In the genomic region with DNA sequence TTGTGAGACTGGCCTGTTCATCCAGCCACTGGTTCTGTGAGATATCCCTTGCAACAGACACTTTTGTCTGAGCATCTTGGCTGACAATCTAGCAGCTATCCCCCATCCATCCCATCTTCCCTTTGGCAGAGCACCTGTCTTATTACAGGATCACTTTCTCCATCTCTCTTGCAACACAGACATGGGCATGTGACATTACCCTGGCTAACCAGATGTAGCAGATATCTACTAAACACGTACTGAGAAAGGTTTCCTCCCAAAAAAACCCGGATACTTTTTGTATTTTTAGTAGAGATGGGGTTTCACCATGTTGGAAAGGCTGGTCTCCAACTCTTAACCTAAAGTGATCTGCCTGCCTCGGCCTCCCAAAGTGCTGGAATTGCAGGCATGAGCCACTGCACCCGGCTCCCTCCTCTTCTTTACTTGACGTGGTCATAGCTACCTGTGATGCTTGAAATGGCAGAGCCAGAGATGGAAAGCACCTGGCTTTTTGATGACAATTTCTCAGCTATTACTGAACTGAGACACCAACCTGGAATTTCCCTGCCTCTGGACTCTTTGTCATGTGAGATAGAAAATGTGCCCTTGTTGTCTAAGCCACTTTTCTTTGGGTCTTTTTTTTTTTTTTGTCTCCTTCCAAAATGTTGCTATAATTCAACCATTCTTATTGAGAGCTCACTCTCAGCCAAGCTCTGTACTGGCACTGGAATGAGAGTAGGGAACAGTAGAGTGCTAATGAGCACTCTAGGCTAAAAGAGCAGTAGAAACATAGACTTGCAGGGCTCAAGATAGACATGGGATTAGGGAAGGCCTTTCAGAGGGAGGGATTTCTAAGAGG, we compare ENCODE assay signal across 1 cellular context.
A peak's percentile ranks its signal among the peaks of the same experiment; 100 is the strongest.
TF ChIP-seq lines count a peak whose summit lies in the region.

No MANE protein-coding gene starts in this region.

TF ChIP-seq in GM12878, 131 proteins besides CTCF, POLR2A, EP300 and RAD21 (continues in another document):
- TF ChIP-seq BCL11A (IDR thresholded peaks at IDR 0.05; ENCODE audit: low read depth, low read length) (peak; percentile 75), DPF2 (IDR thresholded peaks at IDR 0.05) (no peak; the same call in none of the 2 replicates), EGR1 (IDR thresholded peaks at IDR 0.05; ENCODE audit: borderline replicate concordance in 1 of 2, low read depth in 2 of 2, low read length in 2 of 2) (no peak), SMARCA5 (IDR thresholded peaks at IDR 0.05) (no peak), SIX5 (IDR thresholded peaks at IDR 0.05; ENCODE audit: low read depth, low read length, severe bottlenecking) (no peak), CUX1 (IDR thresholded peaks at IDR 0.05; ENCODE audit: insufficient replicate concordance, low read depth, low read length) (no peak), SIN3A (IDR thresholded peaks at IDR 0.05; ENCODE audit: low read depth, low read length) (no peak), ETV6 (conservative IDR thresholded peaks at IDR 0.05 in 1 of 2, IDR thresholded peaks at IDR 0.05 in 1 of 2; ENCODE audit: borderline replicate concordance in 1 of 2, low read depth in 1 of 2) (peak in 1 of 2 experiments; percentile 26; a peak in 1 of 4 replicates), NFXL1 (IDR thresholded peaks at IDR 0.05; ENCODE audit: borderline replicate concordance) (no peak), TAF1 (IDR thresholded peaks at IDR 0.05; ENCODE audit: borderline replicate concordance, low read depth, low read length) (peak; percentile 45; the same call in 1 of the 2 replicates), ZNF274 (IDR thresholded peaks at IDR 0.05; ENCODE audit: insufficient read depth, insufficient read length) (no peak), SUPT20H (IDR thresholded peaks at IDR 0.05; ENCODE audit: borderline replicate concordance, control insufficient read depth, low read depth, low read length) (no peak), CREM (IDR thresholded peaks at IDR 0.05; ENCODE audit: low read depth) (peak; percentile 76), FOS (IDR thresholded peaks at IDR 0.05; ENCODE audit: borderline replicate concordance, extremely low read depth, insufficient read length) (no peak), BRCA1 (IDR thresholded peaks at IDR 0.05; ENCODE audit: low read depth, low read length) (no peak), RBBP5 (conservative IDR thresholded peaks at IDR 0.05) (no peak), PAX5 (IDR thresholded peaks at IDR 0.05; ENCODE audit: borderline replicate concordance, low read depth, low read length) (no peak; the same call in 1 of the 2 replicates), POLR2AphosphoS5 (IDR thresholded peaks at IDR 0.05; ENCODE audit: low read length) (peak; percentile 72), PAX8 (IDR thresholded peaks at IDR 0.05) (no peak), ZZZ3 (IDR thresholded peaks at IDR 0.05; ENCODE audit: control insufficient read depth, insufficient read length, low read depth) (no peak), CBX3 (IDR thresholded peaks at IDR 0.05; ENCODE audit: borderline replicate concordance, low read depth) (no peak), JUND (IDR thresholded peaks at IDR 0.05; ENCODE audit: low read depth, low read length) (no peak), ZNF217 (IDR thresholded peaks at IDR 0.05) (no peak), YBX1 (IDR thresholded peaks at IDR 0.05) (no peak), TCF12 (IDR thresholded peaks at IDR 0.05; ENCODE audit: low read depth, low read length) (peak; percentile 85), SRF (IDR thresholded peaks at IDR 0.05; ENCODE audit: low read depth in 2 of 2, low read length in 2 of 2) (no peak), E4F1 (IDR thresholded peaks at IDR 0.05; ENCODE audit: borderline replicate concordance, partially characterized antibody) (no peak), IRF4 (IDR thresholded peaks at IDR 0.05; ENCODE audit: low read depth, low read length) (no peak), GABPA (IDR thresholded peaks at IDR 0.05; ENCODE audit: low read depth) (no peak), HDAC6 (IDR thresholded peaks at IDR 0.05; ENCODE audit: unreplicated experiment) (no peak), LARP7 (IDR thresholded peaks at IDR 0.05) (no peak), CREB1 (IDR thresholded peaks at IDR 0.05; ENCODE audit: low read depth) (peak; percentile 64; the same call in 1 of the 2 replicates), ATF7 (IDR thresholded peaks at IDR 0.05; ENCODE audit: low read depth) (peak; percentile 68), ZBED1 (IDR thresholded peaks at IDR 0.05; ENCODE audit: borderline replicate concordance) (no peak; the same call in 1 of the 2 replicates), SREBF1 (IDR thresholded peaks at IDR 0.05; ENCODE audit: low read length) (no peak), NR2F1 (conservative IDR thresholded peaks at IDR 0.05) (no peak), RUNX3 (IDR thresholded peaks at IDR 0.05; ENCODE audit: low read length) (peak; percentile 63), USF1 (IDR thresholded peaks at IDR 0.05; ENCODE audit: borderline replicate concordance, extremely low read length, insufficient read depth, low read depth, low read length) (no peak), ATF3 (IDR thresholded peaks at IDR 0.05; ENCODE audit: borderline replicate concordance, extremely low read depth, low read depth, low read length) (no peak)
- TF ChIP-seq, protein P1, sequence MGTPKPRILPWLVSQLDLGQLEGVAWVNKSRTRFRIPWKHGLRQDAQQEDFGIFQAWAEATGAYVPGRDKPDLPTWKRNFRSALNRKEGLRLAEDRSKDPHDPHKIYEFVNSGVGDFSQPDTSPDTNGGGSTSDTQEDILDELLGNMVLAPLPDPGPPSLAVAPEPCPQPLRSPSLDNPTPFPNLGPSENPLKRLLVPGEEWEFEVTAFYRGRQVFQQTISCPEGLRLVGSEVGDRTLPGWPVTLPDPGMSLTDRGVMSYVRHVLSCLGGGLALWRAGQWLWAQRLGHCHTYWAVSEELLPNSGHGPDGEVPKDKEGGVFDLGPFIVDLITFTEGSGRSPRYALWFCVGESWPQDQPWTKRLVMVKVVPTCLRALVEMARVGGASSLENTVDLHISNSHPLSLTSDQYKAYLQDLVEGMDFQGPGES (IDR thresholded peaks at IDR 0.05), result no peak
- TF ChIP-seq, protein P2, sequence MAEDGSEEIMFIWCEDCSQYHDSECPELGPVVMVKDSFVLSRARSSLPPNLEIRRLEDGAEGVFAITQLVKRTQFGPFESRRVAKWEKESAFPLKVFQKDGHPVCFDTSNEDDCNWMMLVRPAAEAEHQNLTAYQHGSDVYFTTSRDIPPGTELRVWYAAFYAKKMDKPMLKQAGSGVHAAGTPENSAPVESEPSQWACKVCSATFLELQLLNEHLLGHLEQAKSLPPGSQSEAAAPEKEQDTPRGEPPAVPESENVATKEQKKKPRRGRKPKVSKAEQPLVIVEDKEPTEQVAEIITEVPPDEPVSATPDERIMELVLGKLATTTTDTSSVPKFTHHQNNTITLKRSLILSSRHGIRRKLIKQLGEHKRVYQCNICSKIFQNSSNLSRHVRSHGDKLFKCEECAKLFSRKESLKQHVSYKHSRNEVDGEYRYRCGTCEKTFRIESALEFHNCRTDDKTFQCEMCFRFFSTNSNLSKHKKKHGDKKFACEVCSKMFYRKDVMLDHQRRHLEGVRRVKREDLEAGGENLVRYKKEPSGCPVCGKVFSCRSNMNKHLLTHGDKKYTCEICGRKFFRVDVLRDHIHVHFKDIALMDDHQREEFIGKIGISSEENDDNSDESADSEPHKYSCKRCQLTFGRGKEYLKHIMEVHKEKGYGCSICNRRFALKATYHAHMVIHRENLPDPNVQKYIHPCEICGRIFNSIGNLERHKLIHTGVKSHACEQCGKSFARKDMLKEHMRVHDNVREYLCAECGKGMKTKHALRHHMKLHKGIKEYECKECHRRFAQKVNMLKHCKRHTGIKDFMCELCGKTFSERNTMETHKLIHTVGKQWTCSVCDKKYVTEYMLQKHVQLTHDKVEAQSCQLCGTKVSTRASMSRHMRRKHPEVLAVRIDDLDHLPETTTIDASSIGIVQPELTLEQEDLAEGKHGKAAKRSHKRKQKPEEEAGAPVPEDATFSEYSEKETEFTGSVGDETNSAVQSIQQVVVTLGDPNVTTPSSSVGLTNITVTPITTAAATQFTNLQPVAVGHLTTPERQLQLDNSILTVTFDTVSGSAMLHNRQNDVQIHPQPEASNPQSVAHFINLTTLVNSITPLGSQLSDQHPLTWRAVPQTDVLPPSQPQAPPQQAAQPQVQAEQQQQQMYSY (CRISPR knock-in tag; IDR thresholded peaks at IDR 0.05), result no peak
- TF ChIP-seq, protein P3, sequence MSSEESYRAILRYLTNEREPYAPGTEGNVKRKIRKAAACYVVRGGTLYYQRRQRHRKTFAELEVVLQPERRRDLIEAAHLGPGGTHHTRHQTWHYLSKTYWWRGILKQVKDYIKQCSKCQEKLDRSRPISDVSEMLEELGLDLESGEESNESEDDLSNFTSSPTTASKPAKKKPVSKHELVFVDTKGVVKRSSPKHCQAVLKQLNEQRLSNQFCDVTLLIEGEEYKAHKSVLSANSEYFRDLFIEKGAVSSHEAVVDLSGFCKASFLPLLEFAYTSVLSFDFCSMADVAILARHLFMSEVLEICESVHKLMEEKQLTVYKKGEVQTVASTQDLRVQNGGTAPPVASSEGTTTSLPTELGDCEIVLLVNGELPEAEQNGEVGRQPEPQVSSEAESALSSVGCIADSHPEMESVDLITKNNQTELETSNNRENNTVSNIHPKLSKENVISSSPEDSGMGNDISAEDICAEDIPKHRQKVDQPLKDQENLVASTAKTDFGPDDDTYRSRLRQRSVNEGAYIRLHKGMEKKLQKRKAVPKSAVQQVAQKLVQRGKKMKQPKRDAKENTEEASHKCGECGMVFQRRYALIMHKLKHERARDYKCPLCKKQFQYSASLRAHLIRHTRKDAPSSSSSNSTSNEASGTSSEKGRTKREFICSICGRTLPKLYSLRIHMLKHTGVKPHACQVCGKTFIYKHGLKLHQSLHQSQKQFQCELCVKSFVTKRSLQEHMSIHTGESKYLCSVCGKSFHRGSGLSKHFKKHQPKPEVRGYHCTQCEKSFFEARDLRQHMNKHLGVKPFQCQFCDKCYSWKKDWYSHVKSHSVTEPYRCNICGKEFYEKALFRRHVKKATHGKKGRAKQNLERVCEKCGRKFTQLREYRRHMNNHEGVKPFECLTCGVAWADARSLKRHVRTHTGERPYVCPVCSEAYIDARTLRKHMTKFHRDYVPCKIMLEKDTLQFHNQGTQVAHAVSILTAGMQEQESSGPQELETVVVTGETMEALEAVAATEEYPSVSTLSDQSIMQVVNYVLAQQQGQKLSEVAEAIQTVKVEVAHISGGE (CRISPR knock-in tag; IDR thresholded peaks at IDR 0.05), result no peak
